Comparison of ENCODE assay signal across 2 cellular contexts in genomic region chr17:1713160-1713877, GRCh38.
A peak's percentile ranks its signal among the peaks of the same experiment; 100 is the strongest.
TF ChIP-seq lines count a peak whose summit lies in the region.

No MANE protein-coding gene starts in this region.

TF ChIP-seq in IMR-90, 13 proteins besides CTCF, POLR2A, EP300 and RAD21:
- TF ChIP-seq NFE2L2 (IDR thresholded peaks at IDR 0.05; ENCODE audit: low read depth, low read length) (no peak), MAFK (IDR thresholded peaks at IDR 0.05; ENCODE audit: low read depth, low read length) (no peak), ELK1 (IDR thresholded peaks at IDR 0.05; ENCODE audit: borderline replicate concordance, low read depth, low read length) (no peak), MXI1 (IDR thresholded peaks at IDR 0.05; ENCODE audit: borderline replicate concordance, low read depth, low read length) (no peak)

TF ChIP-seq in H1, 55 proteins besides CTCF, POLR2A, EP300 and RAD21:
- TF ChIP-seq RXRA (IDR thresholded peaks at IDR 0.05; ENCODE audit: insufficient read depth, low read depth, low read length) = no peak
- TF ChIP-seq ATF2 (IDR thresholded peaks at IDR 0.05; ENCODE audit: low read length) = 0 out of 2 replicates have a peak, but pooled peaks have one; percentile 18
